Comparison of ENCODE assay signal across 14 cellular contexts in genomic region chr22:35155403-35156025, GRCh38.
DNase-seq lines count a peak whose midpoint lies in the region; ATAC-seq, FAIRE-seq and TF ChIP-seq lines count a peak whose summit lies in the region.
"Had no signal": no experiment of that assay in that cellular context is flagged by ENCODE, and none has a peak within 500 bp of the region (broad histone marks: within the 10 kb centered on the region; RNA-seq: fewer than 3 reads in every experiment).

No MANE protein-coding gene starts in this region.

- H3K4me3 ChIP-seq in GM12875 (ENCODE audit: low read depth, low read length): no peak overlapping the region
- H3K4me3 ChIP-seq in OCI-LY1 (ENCODE audit: low read depth, low read length, poor library complexity, severe bottlenecking): no peak overlapping the region
- H3K4me3 ChIP-seq in iPS-15b (ENCODE audit: low read depth, low read length): peak overlapping the region; percentile 9
- H3K4me3 ChIP-seq: spleen had no signal

- peaks cover 2 to 5% (median 3%) of the 10 kb centered on the region in 7 donors for H3K9me3 Mint-ChIP-seq in CD14-positive monocyte
- H3K9me3 Mint-ChIP-seq: activated T-helper 2 cell treated with anti-CD3 and anti-CD28 coated beads, Interferon-gamma antibody, Interleukin-2, Interleukin-4, amounts not matched to agents 10 μg/mL and 5 μg/mL and 100 μg/mL, durations not matched to agents 14 hours and 24 hours and 36 hours had no signal

- H3K9me3 ChIP-seq in OCI-LY1 (ENCODE audit: low read length): no peaks in the 10 kb centered on the region
- no peaks in the 10 kb centered on the region for H3K9me3 ChIP-seq in iPS-15b (ENCODE audit: control insufficient read depth, insufficient read depth, low read length)
- H3K9me3 ChIP-seq: SK-N-SH, spleen, upper lobe of left lung had no signal

- H3K4me1 Mint-ChIP-seq in CD14-positive monocyte: peaks cover 3% of the 10 kb centered on the region

- no peak overlapping the region for H3K4me3 Mint-ChIP-seq in CD14-positive monocyte
- H3K4me3 Mint-ChIP-seq: B cell had no signal

- DNase-seq in CD14-positive monocyte (ENCODE audit: low spot score) (no peak), frontal cortex (ENCODE audit: low spot score in 2 of 2) (no peak)
- DNase-seq in stimulated activated CD4-positive, alpha-beta T cell treated with anti-CD3 and anti-CD28 coated beads, Interleukin-12 subunit alpha, Interleukin-12 subunit beta, amount 100 ng/mL, for 4 hours: no peak
- DNase-seq: stimulated activated naive CD4-positive, alpha-beta T cell treated with Interleukin-2 at 50 U/mL for 16 hours had no signal

- TF ChIP-seq CTCF in CD14-positive monocyte (IDR thresholded peaks at IDR 0.05) (peak; percentile 35), GM12875 (IDR thresholded peaks at IDR 0.05; ENCODE audit: borderline replicate concordance, insufficient read depth, low read depth, low read length) (0 out of 2 replicates have a peak, but pooled peaks have one; percentile 16), OCI-LY1 (IDR thresholded peaks at IDR 0.05; ENCODE audit: low read length) (peak; percentile 25; the same call in 1 of the 2 replicates)

- H3K36me3 Mint-ChIP-seq in CD14-positive monocyte: no peaks in the 10 kb centered on the region

- no peak overlapping the region for H3K27ac ChIP-seq in OCI-LY1 (ENCODE audit: low read depth, low read length, poor library complexity, severe bottlenecking)
- H3K27ac ChIP-seq: spleen had no signal

- no peak overlapping the region for H2AFZ ChIP-seq in OCI-LY1 (ENCODE audit: low read length)

- no peak for FAIRE-seq in frontal cortex (lab: Jason Lieb, UNC)
- FAIRE-seq: keratinocyte had no signal

- no peaks in the 10 kb centered on the region for H3K79me2 ChIP-seq in OCI-LY1 (ENCODE audit: insufficient read depth, low read length)

- no peak for ATAC-seq in GM19397 (IDR thresholded peaks at IDR 0.05; ENCODE audit: unreplicated experiment)

- H3K9me2 ChIP-seq in OCI-LY1 (ENCODE audit: low read depth, low read length): no peaks in the 10 kb centered on the region
- H3K9me2 ChIP-seq: SK-N-SH had no signal

- 0 out of 2 replicates have a peak, but pooled peaks cover 3% of the 10 kb centered on the region for H3F3A ChIP-seq in OCI-LY1 (ENCODE audit: insufficient read depth, low read length)

- H3K27ac Mint-ChIP-seq in CD14-positive monocyte: no peak overlapping the region
- H3K27ac Mint-ChIP-seq: activated T-helper 2 cell treated with anti-CD3 and anti-CD28 coated beads, Interferon-gamma antibody, Interleukin-2, Interleukin-4, amounts not matched to agents 10 μg/mL and 5 μg/mL and 100 μg/mL, durations not matched to agents 14 hours and 24 hours and 36 hours; B cell had no signal

- H3K4me2 ChIP-seq in OCI-LY1 (ENCODE audit: low read length): no peak overlapping the region

- H3K36me3 ChIP-seq in OCI-LY1 (ENCODE audit: insufficient read depth, low read length) (peaks cover 16% of the 10 kb centered on the region), iPS-15b (ENCODE audit: control insufficient read depth, insufficient read depth, low read length) (no peaks in the 10 kb centered on the region)
- H3K36me3 ChIP-seq: spleen, upper lobe of left lung had no signal

- intact Hi-C loops in CD14-positive monocyte (cut with micrococcal nuclease): no loop called here

- H3K4me1 ChIP-seq in OCI-LY1 (ENCODE audit: insufficient read depth, low read length, severe bottlenecking) (peaks cover 4% of the 10 kb centered on the region), iPS-15b (ENCODE audit: control insufficient read depth, insufficient read depth, low read length) (peaks cover 14% of the 10 kb centered on the region)

- no peaks in the 10 kb centered on the region for H4K20me1 ChIP-seq in OCI-LY1 (ENCODE audit: insufficient read depth, low read length)

- H3K27me3 ChIP-seq in OCI-LY1 (ENCODE audit: insufficient read depth, low read length) (no peaks in the 10 kb centered on the region), iPS-15b (ENCODE audit: control insufficient read depth, insufficient read depth, low read length) (no peaks in the 10 kb centered on the region)
- H3K27me3 ChIP-seq: upper lobe of left lung had no signal

- H3K9ac ChIP-seq in OCI-LY1 (ENCODE audit: low read length) (no peak overlapping the region), iPS-15b (ENCODE audit: low read depth, low read length) (no peak overlapping the region)
- H3K9ac ChIP-seq: SK-N-SH had no signal

- H3K27me3 Mint-ChIP-seq in CD14-positive monocyte (ENCODE audit: low read depth in 3 of 3): peaks cover 5 to 14% (median 10%) of the 10 kb centered on the region in 3 donors
